ENCODE assay signal across 8 cellular contexts in genomic region chr6:116369540-116370327, GRCh38. TPM values are rescaled to one million over a fixed set of nuclear protein-coding genes. Genes with fewer than 3 reads are reported as not detected.
DNase-seq lines count a peak whose midpoint lies in the region; ATAC-seq and TF ChIP-seq lines count a peak whose summit lies in the region.

No MANE protein-coding gene starts in this region.

- no peaks in the 10 kb centered on the region for H3K4me1 Mint-ChIP-seq in Caco-2 (ENCODE audit: low read depth, unreplicated experiment)
- H3K4me1 Mint-ChIP-seq in central memory CD8-positive, alpha-beta T cell: peaks cover 11% of the 10 kb centered on the region
- H3K4me1 Mint-ChIP-seq in natural killer cell: peaks cover 9 to 16% of the 10 kb centered on the region in 2 donors

- H3K27me3 ChIP-seq in Caco-2 (replicated peaks; ENCODE audit: control insufficient read depth, insufficient read depth, low read length): no peaks in the 10 kb centered on the region; the same call in 1 of the 2 replicates

- CTCF ChIA-PET in Caco-2 (lab: Charles Lee): no interaction called here

- intact Hi-C loops in Caco-2 (cut with micrococcal nuclease; ENCODE audit: unreplicated experiment) (no loop called here), natural killer cell (cut with micrococcal nuclease) (no loop called here)

- no peak for DNase-seq in Caco-2
- no peak for DNase-seq in central memory CD8-positive, alpha-beta T cell (ENCODE audit: low spot score in 2 of 2)
- DNase-seq in natural killer cell: no peak
- DNase-seq in NCI-H748 treated with DMSO at 0.1 percent for 48 hours (lab: John Stamatoyannopoulos, UW): no peak
- no peak for DNase-seq in LoVo (ENCODE audit: low spot score)

- H3K27ac Mint-ChIP-seq in Caco-2 (ENCODE audit: unreplicated experiment): no peak overlapping the region
- no peak overlapping the region for H3K27ac Mint-ChIP-seq in central memory CD8-positive, alpha-beta T cell (ENCODE audit: low read depth)
- H3K27ac Mint-ChIP-seq in natural killer cell: peak overlapping the region in 1 of 2 donors; percentile 75

- 0 out of 2 replicates have a peak, but pooled peaks cover 6% of the 10 kb centered on the region for H3K4me1 ChIP-seq in Caco-2

- no peaks in the 10 kb centered on the region for H3K9me3 ChIP-seq in Caco-2

- POLR2A ChIA-PET in Caco-2 (lab: Charles Lee): no interaction called here

- ATAC-seq in GM19438 (IDR thresholded peaks at IDR 0.05; ENCODE audit: low read depth, unreplicated experiment): peak; percentile 42
- peak; percentile 37 for ATAC-seq in HG03460 (IDR thresholded peaks at IDR 0.05; ENCODE audit: unreplicated experiment)
- no peak for ATAC-seq in central memory CD8-positive, alpha-beta T cell (replicated peaks; ENCODE audit: extremely low read depth, poor library complexity, severe bottlenecking)
- ATAC-seq in natural killer cell: no peak
- ATAC-seq in esophagus mucosa: no peak

- no peak for TF ChIP-seq CTCF in Caco-2 (IDR thresholded peaks at IDR 0.05; ENCODE audit: insufficient read depth in 1 of 2, low read depth in 1 of 2, low read length in 1 of 2, severe bottlenecking in 1 of 2, unreplicated experiment in 1 of 2)
- TF ChIP-seq CTCF in natural killer cell (IDR thresholded peaks at IDR 0.05): no peak

- H3K36me3 Mint-ChIP-seq in Caco-2 (ENCODE audit: insufficient read depth, unreplicated experiment) (no peaks in the 10 kb centered on the region), natural killer cell (no peaks in the 10 kb centered on the region)
- H3K36me3 Mint-ChIP-seq in central memory CD8-positive, alpha-beta T cell (ENCODE audit: insufficient read depth): peaks cover 2% of the 10 kb centered on the region

- peak overlapping the region; percentile 70 for H3K4me3 Mint-ChIP-seq in Caco-2 (ENCODE audit: unreplicated experiment)
- peak overlapping the region; percentile 77 for H3K4me3 Mint-ChIP-seq in central memory CD8-positive, alpha-beta T cell
- peak overlapping the region; percentile 92 for H3K4me3 Mint-ChIP-seq in natural killer cell

- no TSS peak for BruUV-seq in Caco-2 (replicated peaks; lab: Mats Ljungman, UMichigan)

- H3K27me3 Mint-ChIP-seq in Caco-2 (ENCODE audit: insufficient read depth, unreplicated experiment) (peaks cover 11% of the 10 kb centered on the region), natural killer cell (ENCODE audit: low read depth in 2 of 2) (peaks cover 8 to 18% of the 10 kb centered on the region in 2 donors)
- H3K27me3 Mint-ChIP-seq in central memory CD8-positive, alpha-beta T cell: peaks cover 17% of the 10 kb centered on the region

- H3K9me3 Mint-ChIP-seq in Caco-2 (ENCODE audit: unreplicated experiment) (no peaks in the 10 kb centered on the region), natural killer cell (no peaks in the 10 kb centered on the region)
- no peaks in the 10 kb centered on the region for H3K9me3 Mint-ChIP-seq in central memory CD8-positive, alpha-beta T cell

- no peak overlapping the region for H3K4me3 ChIP-seq in Caco-2 (ENCODE audit: low read depth, low read length)

- no peaks in the 10 kb centered on the region for H3K36me3 ChIP-seq in Caco-2 (ENCODE audit: control insufficient read depth, insufficient read depth, low read length)

RNA-seq across cellular contexts. Expression of gene DSE, which starts 1.0 kb away (rescaled TPM):
- total RNA-seq in Caco-2 (2022) (2.8 and 3.4 TPM in 2 replicates), natural killer cell (1 to 10 TPM; 7.4 to 9.6 (median 7.6) TPM), esophagus mucosa (32.7 TPM)

Comparison
In these comparisons a context has a peak if more than half of its experiments do, and no peak if none do; other contexts are left out.
1. ATAC-seq: peak in GM19438 (single experiment) and HG03460 (single experiment); none in central memory CD8-positive, alpha-beta T cell (single experiment), natural killer cell (0 of 3) and esophagus mucosa (single experiment).
2. Peak in every context shown above with its lines, with median percentiles within 50 percentile points of each other: H3K4me3 Mint-ChIP-seq.